23 cellular contexts compared by ENCODE assay signal in genomic region chr13:61187471-61187870, GRCh38.
"Had no signal": no experiment of that assay in that cellular context is flagged by ENCODE, and none has a peak within 500 bp of the region (broad histone marks: within the 10 kb centered on the region; RNA-seq: fewer than 3 reads in every experiment).

No MANE protein-coding gene starts in this region.

- H3K4me1 ChIP-seq: foreskin keratinocyte, prostate gland, right atrium auricular region, thyroid gland, upper lobe of right lung had no signal

- H3K9me3 ChIP-seq: ovary, prostate gland, right atrium auricular region, thyroid gland, upper lobe of right lung had no signal

- H3K27ac ChIP-seq: brain microvascular endothelial cell, foreskin keratinocyte, ovary, prostate gland, right atrium auricular region, thyroid gland, upper lobe of right lung, WERI-Rb-1 had no signal

- ATAC-seq: foreskin keratinocyte; left colon; natural killer cell treated with Interleukin-12 subunit alpha and Interleukin-12 subunit beta and Interleukin-15 and Interleukin-18, amount 100 ng/mL, for 72 hours; upper lobe of right lung had no signal

- H3K4me3 Mint-ChIP-seq: activated CD4-positive, alpha-beta T cell treated with anti-CD3 and anti-CD28 coated beads, Interleukin-2, amount 10 ng/mL, durations not matched to agents 7 days and 5 days; activated naive CD4-positive, alpha-beta T cell treated with anti-CD3 and anti-CD28 coated beads, Interleukin-2, amount 50 U/mL, for 24 hours; memory B cell; natural killer cell treated with Interleukin-12 subunit alpha and Interleukin-12 subunit beta and Interleukin-15 and Interleukin-18, amount 100 ng/mL, for 72 hours; stimulated activated naive CD8-positive, alpha-beta T cell treated with anti-CD3 and anti-CD28 coated beads, Interleukin-15, Interleukin-2, amounts not matched to agents 100 ng/mL and 50 ng/mL, for 24 hours had no signal

- H3K4me1 Mint-ChIP-seq: activated CD4-positive, alpha-beta T cell treated with anti-CD3 and anti-CD28 coated beads, Interleukin-2, amount 10 ng/mL, durations not matched to agents 7 days and 5 days; activated naive CD4-positive, alpha-beta T cell treated with anti-CD3 and anti-CD28 coated beads, Interleukin-2, amount 50 U/mL, for 24 hours; memory B cell had no signal

- H3K27me3 Mint-ChIP-seq: activated CD4-positive, alpha-beta T cell treated with anti-CD3 and anti-CD28 coated beads, Interleukin-2, amount 10 ng/mL, durations not matched to agents 7 days and 5 days; activated naive CD4-positive, alpha-beta T cell treated with anti-CD3 and anti-CD28 coated beads, Interleukin-2, amount 50 U/mL, for 24 hours; memory B cell; natural killer cell treated with Interleukin-12 subunit alpha and Interleukin-12 subunit beta and Interleukin-15 and Interleukin-18, amount 100 ng/mL, for 72 hours; stimulated activated naive CD8-positive, alpha-beta T cell treated with anti-CD3 and anti-CD28 coated beads, Interleukin-15, Interleukin-2, amounts not matched to agents 100 ng/mL and 50 ng/mL, for 24 hours had no signal

- H3K27ac Mint-ChIP-seq: activated CD4-positive, alpha-beta T cell treated with anti-CD3 and anti-CD28 coated beads, Interleukin-2, amount 10 ng/mL, durations not matched to agents 7 days and 5 days; activated naive CD4-positive, alpha-beta T cell treated with anti-CD3 and anti-CD28 coated beads, Interleukin-2, amount 50 U/mL, for 24 hours; memory B cell; natural killer cell treated with Interleukin-12 subunit alpha and Interleukin-12 subunit beta and Interleukin-15 and Interleukin-18, amount 100 ng/mL, for 72 hours; stimulated activated naive CD8-positive, alpha-beta T cell treated with anti-CD3 and anti-CD28 coated beads, Interleukin-15, Interleukin-2, amounts not matched to agents 100 ng/mL and 50 ng/mL, for 24 hours had no signal

- H3K36me3 ChIP-seq: brain microvascular endothelial cell, ovary, prostate gland, right atrium auricular region, thyroid gland, upper lobe of right lung, WERI-Rb-1 had no signal

- H3K27me3 ChIP-seq: brain microvascular endothelial cell, foreskin keratinocyte, ovary, right atrium auricular region, thyroid gland, upper lobe of right lung had no signal

- H3K36me3 Mint-ChIP-seq: activated naive CD4-positive, alpha-beta T cell treated with anti-CD3 and anti-CD28 coated beads, Interleukin-2, amount 50 U/mL, for 24 hours; memory B cell; natural killer cell treated with Interleukin-12 subunit alpha and Interleukin-12 subunit beta and Interleukin-15 and Interleukin-18, amount 100 ng/mL, for 72 hours had no signal

- H3K4me3 ChIP-seq: ovary, prostate gland, right atrium auricular region, thyroid gland, upper lobe of right lung had no signal

- DNase-seq: activated CD4-positive, alpha-beta T cell treated with anti-CD3 and anti-CD28 coated beads, Interleukin-2, amount 10 ng/mL, durations not matched to agents 7 days and 5 days; activated CD4-positive, CD25-positive, alpha-beta regulatory T cell treated with anti-CD3 and anti-CD28 coated beads, Interleukin-2, amount 50 U/mL, for 72 hours; activated gamma-delta T cell treated with Interleukin-2 at 50 U/mL for 16 hours; activated T-cell treated with anti-CD3 and anti-CD28 coated beads, Interleukin-2, amount 50 U/mL, for 1 hour; aorta; brain microvascular endothelial cell; caudate nucleus; effector memory CD4-positive, alpha-beta T cell; foreskin keratinocyte; left colon; ovary; stimulated activated CD4-positive, alpha-beta T cell treated with anti-CD3 and anti-CD28 coated beads, Interleukin-12 subunit alpha, Interleukin-12 subunit beta, amount 100 ng/mL, for 4 hours; stimulated activated CD4-positive, alpha-beta T cell treated with anti-CD3 and anti-CD28 coated beads, Interleukin-1b, Interleukin-23, amount 100 ng/mL, for 48 hours; substantia nigra; thyroid gland; upper lobe of right lung; WERI-Rb-1 had no signal
